In the genomic region with DNA sequence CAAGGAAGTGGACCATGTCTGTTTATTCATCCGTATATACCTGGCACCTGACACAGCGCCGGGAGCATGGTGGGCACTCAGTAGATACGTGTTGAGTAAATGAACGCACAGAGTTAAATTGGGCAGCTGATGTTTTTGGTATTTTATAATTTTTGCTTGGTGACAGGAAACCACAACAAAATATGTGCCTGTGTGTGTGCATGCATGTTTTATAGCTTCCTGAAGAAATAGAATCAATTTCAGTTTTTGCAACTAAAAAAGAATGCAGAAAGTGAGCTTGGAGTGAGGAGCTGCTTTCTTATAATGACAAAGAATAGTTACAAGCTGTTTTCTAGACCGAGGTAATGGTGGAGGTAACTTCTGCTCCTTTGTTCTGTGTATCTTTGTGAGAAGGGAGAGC, we compare ENCODE assay signal across 1 cellular context.
TF ChIP-seq lines count a peak whose summit lies in the region.

No MANE protein-coding gene starts in this region.

TF ChIP-seq in SK-N-SH, 30 proteins besides CTCF, POLR2A, EP300 and RAD21:
- TF ChIP-seq CHD2 (IDR thresholded peaks at IDR 0.05; ENCODE audit: low read length, partially characterized antibody) (no peak), JUND (IDR thresholded peaks at IDR 0.05) (no peak), FOXM1 (IDR thresholded peaks at IDR 0.05; ENCODE audit: low read depth) (no peak), NFIC (IDR thresholded peaks at IDR 0.05; ENCODE audit: borderline replicate concordance) (no peak), EZH2phosphoT487 (IDR thresholded peaks at IDR 0.05; ENCODE audit: borderline replicate concordance, low read depth) (no peak), FOSL2 (IDR thresholded peaks at IDR 0.05; ENCODE audit: borderline replicate concordance, low read depth) (no peak), TAF1 (IDR thresholded peaks at IDR 0.05; ENCODE audit: borderline replicate concordance, low read depth, low read length) (no peak), GATA2 (CRISPR knock-in tag; IDR thresholded peaks at IDR 0.05) (no peak), ELF1 (IDR thresholded peaks at IDR 0.05) (no peak), RFX5 (IDR thresholded peaks at IDR 0.05; ENCODE audit: low read length) (no peak), SIN3A (IDR thresholded peaks at IDR 0.05; ENCODE audit: borderline replicate concordance, low read depth, low read length) (no peak), TCF12 (IDR thresholded peaks at IDR 0.05) (no peak), TEAD4 (IDR thresholded peaks at IDR 0.05; ENCODE audit: borderline replicate concordance, insufficient read depth) (no peak), POLR2AphosphoS5 (IDR thresholded peaks at IDR 0.05; ENCODE audit: low read depth, low read length) (no peak)
- TF ChIP-seq, protein P1, sequence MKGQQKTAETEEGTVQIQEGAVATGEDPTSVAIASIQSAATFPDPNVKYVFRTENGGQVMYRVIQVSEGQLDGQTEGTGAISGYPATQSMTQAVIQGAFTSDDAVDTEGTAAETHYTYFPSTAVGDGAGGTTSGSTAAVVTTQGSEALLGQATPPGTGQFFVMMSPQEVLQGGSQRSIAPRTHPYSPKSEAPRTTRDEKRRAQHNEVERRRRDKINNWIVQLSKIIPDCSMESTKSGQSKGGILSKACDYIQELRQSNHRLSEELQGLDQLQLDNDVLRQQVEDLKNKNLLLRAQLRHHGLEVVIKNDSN (IDR thresholded peaks at IDR 0.05; ENCODE audit: borderline replicate concordance, low read depth), result no peak
- TF ChIP-seq, protein P2, sequence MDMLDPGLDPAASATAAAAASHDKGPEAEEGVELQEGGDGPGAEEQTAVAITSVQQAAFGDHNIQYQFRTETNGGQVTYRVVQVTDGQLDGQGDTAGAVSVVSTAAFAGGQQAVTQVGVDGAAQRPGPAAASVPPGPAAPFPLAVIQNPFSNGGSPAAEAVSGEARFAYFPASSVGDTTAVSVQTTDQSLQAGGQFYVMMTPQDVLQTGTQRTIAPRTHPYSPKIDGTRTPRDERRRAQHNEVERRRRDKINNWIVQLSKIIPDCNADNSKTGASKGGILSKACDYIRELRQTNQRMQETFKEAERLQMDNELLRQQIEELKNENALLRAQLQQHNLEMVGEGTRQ (IDR thresholded peaks at IDR 0.05; ENCODE audit: borderline replicate concordance, low read depth, low read length), result no peak
- TF ChIP-seq, protein P3, sequence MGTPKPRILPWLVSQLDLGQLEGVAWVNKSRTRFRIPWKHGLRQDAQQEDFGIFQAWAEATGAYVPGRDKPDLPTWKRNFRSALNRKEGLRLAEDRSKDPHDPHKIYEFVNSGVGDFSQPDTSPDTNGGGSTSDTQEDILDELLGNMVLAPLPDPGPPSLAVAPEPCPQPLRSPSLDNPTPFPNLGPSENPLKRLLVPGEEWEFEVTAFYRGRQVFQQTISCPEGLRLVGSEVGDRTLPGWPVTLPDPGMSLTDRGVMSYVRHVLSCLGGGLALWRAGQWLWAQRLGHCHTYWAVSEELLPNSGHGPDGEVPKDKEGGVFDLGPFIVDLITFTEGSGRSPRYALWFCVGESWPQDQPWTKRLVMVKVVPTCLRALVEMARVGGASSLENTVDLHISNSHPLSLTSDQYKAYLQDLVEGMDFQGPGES (IDR thresholded peaks at IDR 0.05; ENCODE audit: low read depth, low read length), result no peak
- TF ChIP-seq, protein P4, sequence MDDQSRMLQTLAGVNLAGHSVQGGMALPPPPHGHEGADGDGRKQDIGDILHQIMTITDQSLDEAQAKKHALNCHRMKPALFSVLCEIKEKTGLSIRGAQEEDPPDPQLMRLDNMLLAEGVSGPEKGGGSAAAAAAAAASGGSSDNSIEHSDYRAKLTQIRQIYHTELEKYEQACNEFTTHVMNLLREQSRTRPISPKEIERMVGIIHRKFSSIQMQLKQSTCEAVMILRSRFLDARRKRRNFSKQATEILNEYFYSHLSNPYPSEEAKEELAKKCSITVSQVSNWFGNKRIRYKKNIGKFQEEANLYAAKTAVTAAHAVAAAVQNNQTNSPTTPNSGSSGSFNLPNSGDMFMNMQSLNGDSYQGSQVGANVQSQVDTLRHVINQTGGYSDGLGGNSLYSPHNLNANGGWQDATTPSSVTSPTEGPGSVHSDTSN (IDR thresholded peaks at IDR 0.05), result no peak
- TF ChIP-seq, protein P5, sequence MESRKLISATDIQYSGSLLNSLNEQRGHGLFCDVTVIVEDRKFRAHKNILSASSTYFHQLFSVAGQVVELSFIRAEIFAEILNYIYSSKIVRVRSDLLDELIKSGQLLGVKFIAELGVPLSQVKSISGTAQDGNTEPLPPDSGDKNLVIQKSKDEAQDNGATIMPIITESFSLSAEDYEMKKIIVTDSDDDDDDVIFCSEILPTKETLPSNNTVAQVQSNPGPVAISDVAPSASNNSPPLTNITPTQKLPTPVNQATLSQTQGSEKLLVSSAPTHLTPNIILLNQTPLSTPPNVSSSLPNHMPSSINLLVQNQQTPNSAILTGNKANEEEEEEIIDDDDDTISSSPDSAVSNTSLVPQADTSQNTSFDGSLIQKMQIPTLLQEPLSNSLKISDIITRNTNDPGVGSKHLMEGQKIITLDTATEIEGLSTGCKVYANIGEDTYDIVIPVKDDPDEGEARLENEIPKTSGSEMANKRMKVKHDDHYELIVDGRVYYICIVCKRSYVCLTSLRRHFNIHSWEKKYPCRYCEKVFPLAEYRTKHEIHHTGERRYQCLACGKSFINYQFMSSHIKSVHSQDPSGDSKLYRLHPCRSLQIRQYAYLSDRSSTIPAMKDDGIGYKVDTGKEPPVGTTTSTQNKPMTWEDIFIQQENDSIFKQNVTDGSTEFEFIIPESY (IDR thresholded peaks at IDR 0.05; ENCODE audit: borderline replicate concordance, low read depth), result no peak
